Comparison of ENCODE assay signal across 20 cellular contexts in the genomic region with DNA sequence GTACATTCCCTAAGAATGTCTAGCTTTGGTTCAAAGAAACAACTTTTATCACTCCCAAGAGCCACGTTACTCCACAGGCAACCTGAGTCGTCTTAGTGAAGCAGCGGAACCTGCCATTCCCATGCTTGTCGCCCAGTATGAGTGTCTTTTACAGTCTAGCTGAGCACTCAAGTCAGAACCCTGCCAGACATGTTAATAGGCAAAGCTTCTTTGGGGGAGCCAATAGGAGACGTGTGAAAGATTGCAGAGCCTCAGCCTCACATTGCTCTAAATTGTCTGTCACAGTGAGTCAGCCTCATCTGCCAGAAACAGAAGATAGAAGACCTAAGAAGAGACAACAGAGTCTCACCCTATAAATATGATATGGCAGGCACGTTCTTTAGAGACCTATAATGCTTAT.
"Had no signal": no experiment of that assay in that cellular context is flagged by ENCODE, and none has a peak within 500 bp of the region (broad histone marks: within the 10 kb centered on the region; RNA-seq: fewer than 3 reads in every experiment).

No MANE protein-coding gene starts in this region.

- H3K4me3 ChIP-seq: gastrocnemius medialis, left ventricle myocardium inferior, sigmoid colon, upper lobe of left lung had no signal

- H3K4me3 Mint-ChIP-seq: activated CD4-positive, alpha-beta memory T cell treated with anti-CD3 and anti-CD28 coated beads for 36 hours; activated naive CD4-positive, alpha-beta T cell treated with anti-CD3 and anti-CD28 coated beads for 36 hours; activated naive CD8-positive, alpha-beta T cell treated with anti-CD3 and anti-CD28 coated beads, Interleukin-2, amount 10 ng/mL, durations not matched to agents 7 days and 5 days; activated T-cell treated with anti-CD3 and anti-CD28 coated beads, Interleukin-2, amount 50 U/mL, for 72 hours; brain; dendritic cell treated with granulocyte-macrophage colony-stimulating factor and Interleukin-4, amounts not matched to agents 40 ng/mL and 50 ng/mL, for 4 days; neural crest cell had no signal

- DNase-seq: activated CD4-positive, alpha-beta memory T cell treated with anti-CD3 and anti-CD28 coated beads for 36 hours; activated CD4-positive, alpha-beta T cell treated with anti-CD3 and anti-CD28 coated beads for 48 hours; activated effector memory CD4-positive, alpha-beta T cell treated with Interleukin-2 at 50 U/mL for 16 hours; activated naive CD4-positive, alpha-beta T cell treated with anti-CD3 and anti-CD28 coated beads for 36 hours; activated naive CD8-positive, alpha-beta T cell treated with anti-CD3 and anti-CD28 coated beads, Interleukin-2, amount 10 ng/mL, durations not matched to agents 7 days and 5 days; activated T-cell treated with anti-CD3 and anti-CD28 coated beads, Interleukin-2, amount 50 U/mL, for 72 hours; anterior cingulate cortex; effector CD4-positive, alpha-beta T cell; gastrocnemius medialis; hippocampal formation; left ventricle myocardium inferior; posterior cingulate gyrus; sigmoid colon; stimulated activated CD4-positive, alpha-beta T cell treated with anti-CD3 and anti-CD28 coated beads, Interleukin-4, amount 100 ng/mL, for 4 hours; stimulated activated naive CD8-positive, alpha-beta T cell treated with anti-CD3 and anti-CD28 coated beads, Interleukin-15, Interleukin-2, amounts not matched to agents 100 U/mL and 50 U/mL, for 24 hours; upper lobe of left lung had no signal

- H3K27me3 Mint-ChIP-seq: activated CD4-positive, alpha-beta memory T cell treated with anti-CD3 and anti-CD28 coated beads for 36 hours; activated naive CD8-positive, alpha-beta T cell treated with anti-CD3 and anti-CD28 coated beads, Interleukin-2, amount 10 ng/mL, durations not matched to agents 7 days and 5 days; brain; dendritic cell treated with granulocyte-macrophage colony-stimulating factor and Interleukin-4, amounts not matched to agents 40 ng/mL and 50 ng/mL, for 4 days had no signal

- H3K36me3 ChIP-seq: gastrocnemius medialis, left ventricle myocardium inferior, sigmoid colon, upper lobe of left lung had no signal

- H3K4me1 Mint-ChIP-seq: activated naive CD8-positive, alpha-beta T cell treated with anti-CD3 and anti-CD28 coated beads, Interleukin-2, amount 10 ng/mL, durations not matched to agents 7 days and 5 days; brain; neural crest cell had no signal

- H3K9me3 ChIP-seq: gastrocnemius medialis, left ventricle myocardium inferior, sigmoid colon, upper lobe of left lung had no signal

- H3K27me3 ChIP-seq: gastrocnemius medialis, sigmoid colon, upper lobe of left lung had no signal

- H3K27ac ChIP-seq: gastrocnemius medialis, left ventricle myocardium inferior, sigmoid colon, upper lobe of left lung had no signal

- H3K4me1 ChIP-seq: gastrocnemius medialis, left ventricle myocardium inferior, sigmoid colon, upper lobe of left lung had no signal

- H3K36me3 Mint-ChIP-seq: activated CD4-positive, alpha-beta memory T cell treated with anti-CD3 and anti-CD28 coated beads for 36 hours; activated naive CD8-positive, alpha-beta T cell treated with anti-CD3 and anti-CD28 coated beads, Interleukin-2, amount 10 ng/mL, durations not matched to agents 7 days and 5 days; brain had no signal

- H3K9me3 Mint-ChIP-seq: neural crest cell had no signal

- H3K27ac Mint-ChIP-seq: activated CD4-positive, alpha-beta memory T cell treated with anti-CD3 and anti-CD28 coated beads for 36 hours; activated naive CD4-positive, alpha-beta T cell treated with anti-CD3 and anti-CD28 coated beads for 36 hours; activated naive CD8-positive, alpha-beta T cell treated with anti-CD3 and anti-CD28 coated beads, Interleukin-2, amount 10 ng/mL, durations not matched to agents 7 days and 5 days; activated T-cell treated with anti-CD3 and anti-CD28 coated beads, Interleukin-2, amount 50 U/mL, for 72 hours; dendritic cell treated with granulocyte-macrophage colony-stimulating factor and Interleukin-4, amounts not matched to agents 40 ng/mL and 50 ng/mL, for 4 days had no signal

- ATAC-seq: activated T-cell treated with anti-CD3 and anti-CD28 coated beads, Interleukin-2, amount 50 U/mL, for 72 hours; esophagus mucosa; gastrocnemius medialis; stimulated activated naive CD8-positive, alpha-beta T cell treated with anti-CD3 and anti-CD28 coated beads, Interleukin-15, Interleukin-2, amounts not matched to agents 100 U/mL and 50 U/mL, for 24 hours had no signal
